In the genomic region with DNA sequence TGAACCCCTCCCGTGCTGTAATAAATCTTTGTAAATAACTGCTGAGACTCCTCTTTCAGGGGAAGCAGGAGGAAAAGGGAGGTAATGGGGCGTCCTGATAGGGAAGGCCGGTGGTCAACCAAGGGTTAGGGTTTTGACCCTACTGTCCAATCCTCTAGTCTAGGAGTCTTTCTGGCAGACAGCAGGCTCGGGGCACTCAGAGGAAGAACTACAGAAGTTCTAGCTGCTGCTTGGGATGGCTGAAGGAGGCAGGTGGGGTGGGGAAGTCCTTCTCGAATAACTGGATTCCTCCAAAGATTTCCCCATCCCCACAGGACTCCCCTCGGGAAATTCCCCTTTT, we compare ENCODE assay signal across 8 cellular contexts. TPM values are rescaled to one million over a fixed set of nuclear protein-coding genes. Genes with fewer than 3 reads are reported as not detected.
A peak's percentile ranks its signal among the peaks of the same experiment; 100 is the strongest.
DNase-seq lines count a peak whose midpoint lies in the region; ATAC-seq and TF ChIP-seq lines count a peak whose summit lies in the region.

No MANE protein-coding gene starts in this region.

- peaks cover 13% of the 10 kb centered on the region for H3K4me1 ChIP-seq in SJSA1 (replicated peaks)
- H3K4me1 ChIP-seq in skeletal muscle tissue (ENCODE audit: control insufficient read depth in 3 of 3, insufficient read depth in 3 of 3, low read length in 3 of 3) = peaks cover 30 to 69% (median 47%) of the 10 kb centered on the region in 3 donors

- peak overlapping the region; percentile 95 to 97 (median 97) for H3K9ac ChIP-seq in skeletal muscle tissue (ENCODE audit: low read depth in 1 of 3, low read length in 3 of 3)

- peak overlapping the region; percentile 97 for H3K4me3 ChIP-seq in SJSA1
- H3K4me3 ChIP-seq in fibroblast of the aortic adventitia (ENCODE audit: low read depth, low read length) = peak overlapping the region; percentile 94
- H3K4me3 ChIP-seq in skeletal muscle tissue (ENCODE audit: low read length in 3 of 3) = peak overlapping the region; percentile 89 to 95 (median 94)

- H3K27ac ChIP-seq in 22Rv1 (peak overlapping the region; percentile 74), SJSA1 (peak overlapping the region; percentile 92), skeletal muscle tissue (ENCODE audit: low read depth, low read length) (peak overlapping the region; percentile 93)

- TF ChIP-seq CTCF in 22Rv1 (IDR thresholded peaks at IDR 0.05) (no peak), fibroblast of the aortic adventitia (IDR thresholded peaks at IDR 0.05; ENCODE audit: insufficient read depth, low read length) (no peak)

- H3K27me3 ChIP-seq in SJSA1 (replicated peaks) = peaks cover 5% of the 10 kb centered on the region; the same call in 1 of the 2 replicates
- peaks cover 0 to 12% (median 7%) of the 10 kb centered on the region in 3 donors for H3K27me3 ChIP-seq in skeletal muscle tissue (ENCODE audit: control insufficient read depth in 3 of 3, insufficient read depth in 3 of 3, low read length in 3 of 3)

- DNase-seq in SJSA1 (ENCODE audit: low read depth in 1 of 2, low spot score in 2 of 2) (no peak), fibroblast of the aortic adventitia (ENCODE audit: low read depth) (no peak), OCI-M2 (lab: John Stamatoyannopoulos, UW; ENCODE audit: unreplicated experiment) (no peak), ureter (ENCODE audit: low spot score) (no peak)

- no peaks in the 10 kb centered on the region for H3K9me3 ChIP-seq in SJSA1 (replicated peaks)
- no peaks in the 10 kb centered on the region for H3K9me3 ChIP-seq in skeletal muscle tissue (ENCODE audit: control insufficient read depth in 3 of 3, low read length in 3 of 3)

- H3K36me3 ChIP-seq in SJSA1 (peaks cover 4% of the 10 kb centered on the region), skeletal muscle tissue (ENCODE audit: control insufficient read depth in 3 of 3, insufficient read depth in 3 of 3, low read length in 3 of 3) (peaks cover 0 to 2% (median 0%) of the 10 kb centered on the region in 3 donors)

- ATAC-seq in GM21447 (IDR thresholded peaks at IDR 0.05; ENCODE audit: unreplicated experiment) (peak; percentile 14), GM21360 (IDR thresholded peaks at IDR 0.05; ENCODE audit: unreplicated experiment) (no peak)

RNA-seq across cellular contexts. Expression of a gene that starts 0.4 kb away (rescaled TPM):
- total RNA-seq in SJSA1 (2014; rRNA removed; shearing (Covaris generic)) = 27.8 and 46.6 TPM in 2 replicates
- total RNA-seq in fibroblast of the aortic adventitia (ENCODE audit: low replicate concordance) = 18.6 and 20.8 TPM in 2 replicates
- total RNA-seq in skeletal muscle tissue = 11.5 TPM
- 64.4 TPM for total RNA-seq in ureter

RNA-seq across cellular contexts. Expression of a gene that starts 9.8 kb away (rescaled TPM):
- total RNA-seq in SJSA1 (2014; rRNA removed; shearing (Covaris generic)) = not detected in 2 replicates
- 4.1 and 9.0 TPM in 2 replicates for total RNA-seq in fibroblast of the aortic adventitia (ENCODE audit: low replicate concordance)
- total RNA-seq in skeletal muscle tissue = 3.1 TPM
- total RNA-seq in ureter = 40.4 TPM

RNA-seq across cellular contexts. Expression of a gene that starts 28.6 kb away (rescaled TPM):
- total RNA-seq in SJSA1 (2014; rRNA removed; shearing (Covaris generic)) = 0.11 TPM in 1 of 2 replicates, not detected in the other
- 0.36 and 0.49 TPM in 2 replicates for total RNA-seq in fibroblast of the aortic adventitia (ENCODE audit: low replicate concordance)
- total RNA-seq in skeletal muscle tissue = 78.8 TPM
- total RNA-seq in ureter = 0.81 TPM

RNA-seq across cellular contexts. Expression of a gene that starts 28.8 kb away (rescaled TPM):
- not detected in 2 replicates for total RNA-seq in SJSA1 (2014; rRNA removed; shearing (Covaris generic))
- total RNA-seq in fibroblast of the aortic adventitia (ENCODE audit: low replicate concordance) (not detected in 2 replicates), skeletal muscle tissue (not detected), ureter (not detected)

RNA-seq across cellular contexts. Expression of a gene that starts 31.7 kb away (rescaled TPM):
- not detected in 2 replicates for total RNA-seq in SJSA1 (2014; rRNA removed; shearing (Covaris generic))
- total RNA-seq in fibroblast of the aortic adventitia (ENCODE audit: low replicate concordance) (not detected in 2 replicates), skeletal muscle tissue (0.52 TPM), ureter (7.1 TPM)

Comparison
In these comparisons a context has a peak if more than half of its experiments do, and no peak if none do; other contexts are left out.
1. RNA of a gene that starts 28.6 kb away (total RNA-seq): 78.8 TPM in skeletal muscle tissue (single experiment); 0.81 TPM in ureter (single experiment), 0.36 to 0.49 TPM in fibroblast of the aortic adventitia and 0.11 TPM in SJSA1; every median in the first group is over 10 times any median in the second.
2. Peak in every context shown above with its lines, with median percentiles within 50 percentile points of each other: H3K27ac ChIP-seq and H3K4me3 ChIP-seq.